24 cellular contexts compared by ENCODE assay signal in genomic region chr9:1535051-1535450, GRCh38.
DNase-seq lines count a peak whose midpoint lies in the region; ATAC-seq and TF ChIP-seq lines count a peak whose summit lies in the region.
"Had no signal": no experiment of that assay in that cellular context is flagged by ENCODE, and none has a peak within 500 bp of the region (broad histone marks: within the 10 kb centered on the region; RNA-seq: fewer than 3 reads in every experiment).

No MANE protein-coding gene starts in this region.

- peaks cover 1 to 3% of the 10 kb centered on the region in 2 donors for H3K9me3 Mint-ChIP-seq in stimulated activated naive B cell treated with anti-CD40 and anti-IgM and Interleukin-4, amounts not matched to agents 10 μg/mL and 1 μg/mL and 100 μg/mL, for 72 hours
- H3K9me3 Mint-ChIP-seq: activated CD4-positive, alpha-beta memory T cell treated with anti-CD3 and anti-CD28 coated beads, Interleukin-2, amount 10 ng/mL, durations not matched to agents 7 days and 5 days had no signal

- H3K4me3 Mint-ChIP-seq in stimulated activated naive B cell treated with anti-CD40 and anti-IgM and Interleukin-4, amounts not matched to agents 10 μg/mL and 1 μg/mL and 100 μg/mL, for 72 hours, result no peak overlapping the region
- H3K4me3 Mint-ChIP-seq: activated CD4-positive, alpha-beta memory T cell treated with anti-CD3 and anti-CD28 coated beads, Interleukin-2, amount 10 ng/mL, durations not matched to agents 7 days and 5 days; naive thymus-derived CD4-positive, alpha-beta T cell had no signal

- no peaks in the 10 kb centered on the region for H3K27me3 Mint-ChIP-seq in stimulated activated naive B cell treated with anti-CD40 and anti-IgM and Interleukin-4, amounts not matched to agents 10 μg/mL and 1 μg/mL and 100 μg/mL, for 72 hours
- H3K27me3 Mint-ChIP-seq: activated CD4-positive, alpha-beta memory T cell treated with anti-CD3 and anti-CD28 coated beads, Interleukin-2, amount 10 ng/mL, durations not matched to agents 7 days and 5 days had no signal

- H3K4me1 Mint-ChIP-seq in stimulated activated naive B cell treated with anti-CD40 and anti-IgM and Interleukin-4, amounts not matched to agents 10 μg/mL and 1 μg/mL and 100 μg/mL, for 72 hours, result no peaks in the 10 kb centered on the region

- H3K36me3 Mint-ChIP-seq in stimulated activated naive B cell treated with anti-CD40 and anti-IgM and Interleukin-4, amounts not matched to agents 10 μg/mL and 1 μg/mL and 100 μg/mL, for 72 hours, result no peaks in the 10 kb centered on the region
- H3K36me3 Mint-ChIP-seq: naive thymus-derived CD4-positive, alpha-beta T cell had no signal

- DNase-seq in GM12865 (ENCODE audit: low read depth) (peak; percentile 42), coronary artery (ENCODE audit: low spot score) (no peak), cerebellar cortex (ENCODE audit: low spot score) (no peak), SK-N-DZ (ENCODE audit: low spot score) (no peak)
- DNase-seq in stimulated activated naive B cell treated with anti-CD40 and anti-IgM and Interleukin-4, amounts not matched to agents 10 μg/mL and 1 μg/mL and 100 μg/mL, for 72 hours, result no peak
- DNase-seq: activated CD4-positive, alpha-beta memory T cell treated with anti-CD3 and anti-CD28 coated beads, Interleukin-2, amount 10 ng/mL, durations not matched to agents 7 days and 5 days; activated CD4-positive, CD25-positive, alpha-beta regulatory T cell; activated naive CD4-positive, alpha-beta T cell; activated T-cell treated with anti-CD3 and anti-CD28 coated beads for 4 hours; EL; glutamatergic neuron; H7; left cardiac atrium; naive thymus-derived CD4-positive, alpha-beta T cell; NCI-H510A treated with DMSO at 0.1 percent for 48 hours; stimulated activated CD4-positive, alpha-beta T cell treated with anti-CD3 and anti-CD28 coated beads, Interleukin-12 subunit alpha, Interleukin-12 subunit beta, amount 100 ng/mL, for 4 hours; stimulated activated CD8-positive, alpha-beta memory T cell treated with anti-CD3 and anti-CD28 coated beads, Interleukin-4, amount 100 ng/mL, for 48 hours; T-helper 9 cell had no signal

- TF ChIP-seq CTCF in GM12865 (IDR thresholded peaks at IDR 0.05; ENCODE audit: insufficient read depth, low read depth, low read length, missing control alignments) (no peak), coronary artery (IDR thresholded peaks at IDR 0.05) (no peak)

- H3K27ac ChIP-seq in coronary artery, result no peak overlapping the region
- H3K27ac ChIP-seq: BLaER1, breast epithelium, right atrium auricular region had no signal

- ATAC-seq in GM19351 (IDR thresholded peaks at IDR 0.05; ENCODE audit: unreplicated experiment) (peak; percentile 49), GM21786 (IDR thresholded peaks at IDR 0.05; ENCODE audit: unreplicated experiment) (peak; percentile 54), HG03175 (IDR thresholded peaks at IDR 0.05; ENCODE audit: unreplicated experiment) (peak; percentile 57)
- no peak for ATAC-seq in stimulated activated naive B cell treated with anti-CD40 and anti-IgM and Interleukin-4, amounts not matched to agents 10 μg/mL and 1 μg/mL and 100 μg/mL, for 72 hours (replicated peaks)
- ATAC-seq: left cardiac atrium; naive thymus-derived CD4-positive, alpha-beta T cell had no signal

- H3K4me3 ChIP-seq in GM12865 (ENCODE audit: low read depth, low read length) (no peak overlapping the region), coronary artery (no peak overlapping the region)
- H3K4me3 ChIP-seq: BLaER1, breast epithelium, right atrium auricular region had no signal

- no peak overlapping the region for H3K27ac Mint-ChIP-seq in stimulated activated naive B cell treated with anti-CD40 and anti-IgM and Interleukin-4, amounts not matched to agents 10 μg/mL and 1 μg/mL and 100 μg/mL, for 72 hours
- H3K27ac Mint-ChIP-seq: activated CD4-positive, alpha-beta memory T cell treated with anti-CD3 and anti-CD28 coated beads, Interleukin-2, amount 10 ng/mL, durations not matched to agents 7 days and 5 days; naive thymus-derived CD4-positive, alpha-beta T cell had no signal

Comparison
In these comparisons a context has a peak if more than half of its experiments do, and no peak if none do; other contexts are left out.
1. ATAC-seq: peak in GM19351 (single experiment), GM21786 (single experiment) and HG03175 (single experiment); none in stimulated activated naive B cell treated with anti-CD40 and anti-IgM and Interleukin-4, amounts not matched to agents 10 μg/mL and 1 μg/mL and 100 μg/mL, for 72 hours (0 of 2).